1 cellular context compared by ENCODE assay signal in the genomic region with DNA sequence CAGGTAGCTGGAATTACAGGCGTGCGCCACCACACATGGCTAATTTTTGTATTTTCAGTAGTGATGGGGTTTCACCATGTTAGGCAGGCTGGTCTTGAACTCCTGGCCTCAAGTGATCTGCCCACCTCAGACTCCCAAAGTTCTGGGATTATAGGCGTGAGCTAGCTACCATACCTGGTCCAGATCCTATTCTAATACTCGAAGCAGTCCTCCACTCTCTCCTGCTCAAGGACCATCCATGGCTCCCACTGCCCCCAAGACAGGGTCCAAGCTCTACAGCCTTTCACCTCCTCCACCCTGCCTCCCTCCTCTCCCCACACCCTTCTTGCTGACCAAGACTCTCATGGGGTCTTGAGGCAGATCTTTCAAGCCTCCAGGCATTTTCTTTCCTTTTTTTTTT.
TF ChIP-seq lines count a peak whose summit lies in the region.

No MANE protein-coding gene starts in this region.

TF ChIP-seq in GM23338, 12 proteins besides CTCF, POLR2A, EP300 and RAD21 (continued from another document):
- TF ChIP-seq, protein P1, sequence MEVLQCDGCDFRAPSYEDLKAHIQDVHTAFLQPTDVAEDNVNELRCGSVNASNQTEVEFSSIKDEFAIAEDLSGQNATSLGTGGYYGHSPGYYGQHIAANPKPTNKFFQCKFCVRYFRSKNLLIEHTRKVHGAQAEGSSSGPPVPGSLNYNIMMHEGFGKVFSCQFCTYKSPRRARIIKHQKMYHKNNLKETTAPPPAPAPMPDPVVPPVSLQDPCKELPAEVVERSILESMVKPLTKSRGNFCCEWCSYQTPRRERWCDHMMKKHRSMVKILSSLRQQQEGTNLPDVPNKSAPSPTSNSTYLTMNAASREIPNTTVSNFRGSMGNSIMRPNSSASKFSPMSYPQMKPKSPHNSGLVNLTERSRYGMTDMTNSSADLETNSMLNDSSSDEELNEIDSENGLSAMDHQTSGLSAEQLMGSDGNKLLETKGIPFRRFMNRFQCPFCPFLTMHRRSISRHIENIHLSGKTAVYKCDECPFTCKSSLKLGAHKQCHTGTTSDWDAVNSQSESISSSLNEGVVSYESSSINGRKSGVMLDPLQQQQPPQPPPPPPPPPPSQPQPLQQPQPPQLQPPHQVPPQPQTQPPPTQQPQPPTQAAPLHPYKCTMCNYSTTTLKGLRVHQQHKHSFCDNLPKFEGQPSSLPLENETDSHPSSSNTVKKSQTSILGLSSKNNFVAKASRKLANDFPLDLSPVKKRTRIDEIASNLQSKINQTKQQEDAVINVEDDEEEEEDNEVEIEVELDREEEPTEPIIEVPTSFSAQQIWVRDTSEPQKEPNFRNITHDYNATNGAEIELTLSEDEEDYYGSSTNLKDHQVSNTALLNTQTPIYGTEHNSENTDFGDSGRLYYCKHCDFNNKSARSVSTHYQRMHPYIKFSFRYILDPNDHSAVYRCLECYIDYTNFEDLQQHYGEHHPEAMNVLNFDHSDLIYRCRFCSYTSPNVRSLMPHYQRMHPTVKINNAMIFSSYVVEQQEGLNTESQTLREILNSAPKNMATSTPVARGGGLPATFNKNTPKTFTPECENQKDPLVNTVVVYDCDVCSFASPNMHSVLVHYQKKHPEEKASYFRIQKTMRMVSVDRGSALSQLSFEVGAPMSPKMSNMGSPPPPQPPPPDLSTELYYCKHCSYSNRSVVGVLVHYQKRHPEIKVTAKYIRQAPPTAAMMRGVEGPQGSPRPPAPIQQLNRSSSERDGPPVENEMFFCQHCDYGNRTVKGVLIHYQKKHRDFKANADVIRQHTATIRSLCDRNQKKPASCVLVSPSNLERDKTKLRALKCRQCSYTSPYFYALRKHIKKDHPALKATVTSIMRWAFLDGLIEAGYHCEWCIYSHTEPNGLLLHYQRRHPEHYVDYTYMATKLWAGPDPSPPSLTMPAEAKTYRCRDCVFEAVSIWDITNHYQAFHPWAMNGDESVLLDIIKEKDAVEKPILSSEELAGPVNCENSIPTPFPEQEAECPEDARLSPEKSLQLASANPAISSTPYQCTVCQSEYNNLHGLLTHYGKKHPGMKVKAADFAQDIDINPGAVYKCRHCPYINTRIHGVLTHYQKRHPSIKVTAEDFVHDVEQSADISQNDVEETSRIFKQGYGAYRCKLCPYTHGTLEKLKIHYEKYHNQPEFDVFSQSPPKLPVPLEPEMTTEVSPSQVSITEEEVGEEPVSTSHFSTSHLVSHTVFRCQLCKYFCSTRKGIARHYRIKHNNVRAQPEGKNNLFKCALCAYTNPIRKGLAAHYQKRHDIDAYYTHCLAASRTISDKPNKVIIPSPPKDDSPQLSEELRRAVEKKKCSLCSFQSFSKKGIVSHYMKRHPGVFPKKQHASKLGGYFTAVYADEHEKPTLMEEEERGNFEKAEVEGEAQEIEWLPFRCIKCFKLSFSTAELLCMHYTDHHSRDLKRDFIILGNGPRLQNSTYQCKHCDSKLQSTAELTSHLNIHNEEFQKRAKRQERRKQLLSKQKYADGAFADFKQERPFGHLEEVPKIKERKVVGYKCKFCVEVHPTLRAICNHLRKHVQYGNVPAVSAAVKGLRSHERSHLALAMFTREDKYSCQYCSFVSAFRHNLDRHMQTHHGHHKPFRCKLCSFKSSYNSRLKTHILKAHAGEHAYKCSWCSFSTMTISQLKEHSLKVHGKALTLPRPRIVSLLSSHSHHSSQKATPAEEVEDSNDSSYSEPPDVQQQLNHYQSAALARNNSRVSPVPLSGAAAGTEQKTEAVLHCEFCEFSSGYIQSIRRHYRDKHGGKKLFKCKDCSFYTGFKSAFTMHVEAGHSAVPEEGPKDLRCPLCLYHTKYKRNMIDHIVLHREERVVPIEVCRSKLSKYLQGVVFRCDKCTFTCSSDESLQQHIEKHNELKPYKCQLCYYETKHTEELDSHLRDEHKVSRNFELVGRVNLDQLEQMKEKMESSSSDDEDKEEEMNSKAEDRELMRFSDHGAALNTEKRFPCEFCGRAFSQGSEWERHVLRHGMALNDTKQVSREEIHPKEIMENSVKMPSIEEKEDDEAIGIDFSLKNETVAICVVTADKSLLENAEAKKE (CRISPR knock-in tag; IDR thresholded peaks at IDR 0.05): no peak
- no peak for TF ChIP-seq NANOG (IDR thresholded peaks at IDR 0.05; ENCODE audit: borderline replicate concordance)
- TF ChIP-seq CREB1 (CRISPR knock-in tag; IDR thresholded peaks at IDR 0.05; ENCODE audit: low read depth): no peak
